In genomic region chr12:110577717-110578521, GRCh38 we compare ENCODE assay signal across 8 cellular contexts. TPM values are rescaled to one million over a fixed set of nuclear protein-coding genes. Genes with fewer than 3 reads are reported as not detected.
DNase-seq lines count a peak whose midpoint lies in the region; ATAC-seq and TF ChIP-seq lines count a peak whose summit lies in the region.

No MANE protein-coding gene starts in this region.

- peak overlapping the region; percentile 76 for H3K4me3 ChIP-seq in GM12865 (ENCODE audit: low read depth, low read length)

- H3K36me3 Mint-ChIP-seq in activated T-cell treated with anti-CD3 and anti-CD28 coated beads, Interleukin-2, amount 50 U/mL, for 72 hours (ENCODE audit: insufficient read depth in 2 of 2), result peaks cover 6 to 11% of the 10 kb centered on the region in 2 donors

- H3K27me3 Mint-ChIP-seq in activated T-cell treated with anti-CD3 and anti-CD28 coated beads, Interleukin-2, amount 50 U/mL, for 72 hours (ENCODE audit: low read depth), result no peaks in the 10 kb centered on the region

- no peak for TF ChIP-seq CTCF in GM12865 (IDR thresholded peaks at IDR 0.05; ENCODE audit: insufficient read depth, low read depth, low read length, missing control alignments)

- H3K4me1 Mint-ChIP-seq in activated T-cell treated with anti-CD3 and anti-CD28 coated beads, Interleukin-2, amount 50 U/mL, for 72 hours (ENCODE audit: low read depth), result peaks cover 79% of the 10 kb centered on the region

- peak; percentile 74 to 76 for ATAC-seq in activated T-cell treated with anti-CD3 and anti-CD28 coated beads, Interleukin-2, amount 50 U/mL, for 72 hours (replicated peaks in 1 of 2)
- no peak for ATAC-seq in HG02642 (IDR thresholded peaks at IDR 0.05; ENCODE audit: poor library complexity, unreplicated experiment)

- H3K27ac Mint-ChIP-seq in activated T-cell treated with anti-CD3 and anti-CD28 coated beads, Interleukin-2, amount 50 U/mL, for 72 hours, result peak overlapping the region; percentile 94

- H3K9me3 Mint-ChIP-seq in activated T-cell treated with anti-CD3 and anti-CD28 coated beads, Interleukin-2, amount 50 U/mL, for 72 hours, result no peaks in the 10 kb centered on the region

- H3K4me3 Mint-ChIP-seq in activated T-cell treated with anti-CD3 and anti-CD28 coated beads, Interleukin-2, amount 50 U/mL, for 72 hours, result peak overlapping the region; percentile 79 to 96

- DNase-seq in GM12865 (ENCODE audit: low read depth) (peak; percentile 81), LHCN-M2 (ENCODE audit: low read depth) (peak; percentile 91), glomerular visceral epithelial cell (ENCODE audit: extremely low spot score) (peak; percentile 37), stromal cell of bone marrow (ENCODE audit: low read depth) (peak; percentile 96), NCI-H1105 (lab: John Stamatoyannopoulos, UW) (no peak), NCI-H187 treated with DMSO at 0.1 percent for 48 hours (lab: John Stamatoyannopoulos, UW) (no peak)
- peak; percentile 53 to 59 for DNase-seq in activated T-cell treated with anti-CD3 and anti-CD28 coated beads, Interleukin-2, amount 50 U/mL, for 72 hours

RNA-seq across cellular contexts. Expression of gene PPTC7, which starts 5.2 kb away (rescaled TPM):
- 4.8 and 9.2 TPM in 2 replicates for total RNA-seq in LHCN-M2 (2014; rRNA removed)
- polyA plus RNA-seq in LHCN-M2 (2012), result 4.2 TPM
- total RNA-seq in activated T-cell treated with anti-CD3 and anti-CD28 coated beads, Interleukin-2, amount 50 U/mL, for 72 hours, result 10 to 100 TPM; 42.6 to 42.9 TPM

RNA-seq across cellular contexts. Expression of gene TCTN1, which starts 36.0 kb away (rescaled TPM):
- total RNA-seq in LHCN-M2 (2014; rRNA removed), result 34.3 TPM in 2 replicates
- polyA plus RNA-seq in LHCN-M2 (2012), result 18.2 TPM
- total RNA-seq in activated T-cell treated with anti-CD3 and anti-CD28 coated beads, Interleukin-2, amount 50 U/mL, for 72 hours, result 1 to 10 TPM; 9.7 to 10.0 TPM

Comparison
In these comparisons a context has a peak if more than half of its experiments do, and no peak if none do; other contexts are left out.
1. DNase-seq: peak in GM12865 (single experiment), LHCN-M2 (single experiment), activated T-cell treated with anti-CD3 and anti-CD28 coated beads, Interleukin-2, amount 50 U/mL, for 72 hours (2 of 2), glomerular visceral epithelial cell (single experiment) and stromal cell of bone marrow (single experiment); none in NCI-H1105 (single experiment) and NCI-H187 treated with DMSO at 0.1 percent for 48 hours (single experiment).